Comparison of ENCODE assay signal across 11 cellular contexts in genomic region chr17:75228305-75228704, GRCh38.
DNase-seq lines count a peak whose midpoint lies in the region; ATAC-seq and FAIRE-seq lines count a peak whose summit lies in the region.
"Had no signal": no experiment of that assay in that cellular context is flagged by ENCODE, and none has a peak within 500 bp of the region (broad histone marks: within the 10 kb centered on the region; RNA-seq: fewer than 3 reads in every experiment).

No MANE protein-coding gene starts in this region.

- H3K4me3 ChIP-seq in adipocyte (ENCODE audit: low read length): no peak overlapping the region

- peak overlapping the region; percentile 14 for H3K27ac Mint-ChIP-seq in memory B cell
- H3K27ac Mint-ChIP-seq: nephron progenitor cell, T-cell had no signal

- DNase-seq in Ammon's horn (ENCODE audit: low spot score) (peak; percentile 68), adipocyte (ENCODE audit: low read depth) (no peak), memory B cell (ENCODE audit: low spot score in 2 of 2) (no peak), NCI-H1105 (lab: John Stamatoyannopoulos, UW) (no peak), RCC 7860 (ENCODE audit: low spot score) (no peak)
- DNase-seq: activated CD8-positive, alpha-beta memory T cell treated with anti-CD3 and anti-CD28 coated beads, Interleukin-2, amount 50 U/mL, for 4 hours; IMR-90; nephron progenitor cell; T-cell had no signal

- peaks cover 57% of the 10 kb centered on the region for H3K36me3 ChIP-seq in adipocyte (ENCODE audit: control insufficient read depth, insufficient read depth, low read length, severe bottlenecking)

- ATAC-seq in memory B cell (ENCODE audit: low read depth) (no peak), GM21381 (IDR thresholded peaks at IDR 0.05; ENCODE audit: unreplicated experiment) (no peak)
- ATAC-seq: T-cell had no signal

- peaks cover 21% of the 10 kb centered on the region for H3K4me1 ChIP-seq in adipocyte (ENCODE audit: control insufficient read depth, insufficient read depth, low read length)

- no peaks in the 10 kb centered on the region for H3K9me3 ChIP-seq in adipocyte (ENCODE audit: control insufficient read depth, low read length)

- no peaks in the 10 kb centered on the region for H3K27me3 Mint-ChIP-seq in memory B cell
- H3K27me3 Mint-ChIP-seq: central memory CD8-positive, alpha-beta T cell; T-cell had no signal

- no peak for FAIRE-seq in RCC 7860 (lab: Jason Lieb, UNC)

- no peaks in the 10 kb centered on the region for H3K27me3 ChIP-seq in adipocyte (replicated peaks; ENCODE audit: control insufficient read depth, insufficient read depth, low read length)

- H3K4me3 Mint-ChIP-seq in memory B cell: no peak overlapping the region
- H3K4me3 Mint-ChIP-seq: central memory CD8-positive, alpha-beta T cell; nephron progenitor cell; T-cell had no signal

- peak overlapping the region; percentile 65 for H3K9ac ChIP-seq in adipocyte (ENCODE audit: low read length)

- no peaks in the 10 kb centered on the region for H3K4me1 Mint-ChIP-seq in memory B cell
- H3K4me1 Mint-ChIP-seq: central memory CD8-positive, alpha-beta T cell; nephron progenitor cell; T-cell had no signal

- peaks cover 14% of the 10 kb centered on the region for H3K36me3 Mint-ChIP-seq in memory B cell

- H3K9me3 Mint-ChIP-seq in memory B cell: no peaks in the 10 kb centered on the region
- H3K9me3 Mint-ChIP-seq: central memory CD8-positive, alpha-beta T cell; nephron progenitor cell; T-cell had no signal
